Comparison of ENCODE assay signal across 2 cellular contexts in the genomic region with DNA sequence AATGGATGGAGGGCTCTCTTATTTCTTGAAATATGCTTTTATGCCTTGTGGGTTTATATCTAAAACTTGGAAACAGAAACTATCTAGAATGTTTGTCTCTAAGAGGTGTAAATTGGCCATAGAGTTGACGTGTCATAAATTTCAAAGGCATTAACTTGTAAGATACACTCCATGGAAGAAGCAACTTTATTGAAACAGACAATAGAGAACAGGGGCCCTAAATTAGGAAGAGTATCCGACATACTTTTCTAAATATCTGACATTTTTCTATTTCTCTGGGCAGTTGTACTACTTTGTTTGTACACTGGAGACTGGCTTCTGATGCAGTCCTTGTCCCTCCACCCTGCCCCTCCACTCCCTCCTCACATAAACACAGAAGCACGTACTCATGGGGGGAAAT.
TF ChIP-seq lines count a peak whose summit lies in the region.

No MANE protein-coding gene starts in this region.

TF ChIP-seq in IMR-90, 13 proteins besides CTCF, POLR2A, EP300 and RAD21:
- no peak for TF ChIP-seq BHLHE40 (IDR thresholded peaks at IDR 0.05; ENCODE audit: low read depth, low read length)
- no peak for TF ChIP-seq NFE2L2 (IDR thresholded peaks at IDR 0.05; ENCODE audit: low read depth, low read length)
- TF ChIP-seq, protein P1, sequence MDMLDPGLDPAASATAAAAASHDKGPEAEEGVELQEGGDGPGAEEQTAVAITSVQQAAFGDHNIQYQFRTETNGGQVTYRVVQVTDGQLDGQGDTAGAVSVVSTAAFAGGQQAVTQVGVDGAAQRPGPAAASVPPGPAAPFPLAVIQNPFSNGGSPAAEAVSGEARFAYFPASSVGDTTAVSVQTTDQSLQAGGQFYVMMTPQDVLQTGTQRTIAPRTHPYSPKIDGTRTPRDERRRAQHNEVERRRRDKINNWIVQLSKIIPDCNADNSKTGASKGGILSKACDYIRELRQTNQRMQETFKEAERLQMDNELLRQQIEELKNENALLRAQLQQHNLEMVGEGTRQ (IDR thresholded peaks at IDR 0.05; ENCODE audit: low read depth, low read length): no peak
- no peak for TF ChIP-seq CEBPB (IDR thresholded peaks at IDR 0.05; ENCODE audit: low read depth, low read length)
- TF ChIP-seq SMC3 (IDR thresholded peaks at IDR 0.05; ENCODE audit: low read depth, low read length): no peak
- TF ChIP-seq, protein P2, sequence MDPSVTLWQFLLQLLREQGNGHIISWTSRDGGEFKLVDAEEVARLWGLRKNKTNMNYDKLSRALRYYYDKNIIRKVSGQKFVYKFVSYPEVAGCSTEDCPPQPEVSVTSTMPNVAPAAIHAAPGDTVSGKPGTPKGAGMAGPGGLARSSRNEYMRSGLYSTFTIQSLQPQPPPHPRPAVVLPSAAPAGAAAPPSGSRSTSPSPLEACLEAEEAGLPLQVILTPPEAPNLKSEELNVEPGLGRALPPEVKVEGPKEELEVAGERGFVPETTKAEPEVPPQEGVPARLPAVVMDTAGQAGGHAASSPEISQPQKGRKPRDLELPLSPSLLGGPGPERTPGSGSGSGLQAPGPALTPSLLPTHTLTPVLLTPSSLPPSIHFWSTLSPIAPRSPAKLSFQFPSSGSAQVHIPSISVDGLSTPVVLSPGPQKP (IDR thresholded peaks at IDR 0.05; ENCODE audit: borderline replicate concordance, low read depth, low read length): no peak
- no peak for TF ChIP-seq FOS (IDR thresholded peaks at IDR 0.05; ENCODE audit: low read depth, low read length)
- TF ChIP-seq RFX5 (IDR thresholded peaks at IDR 0.05; ENCODE audit: low read depth, low read length): no peak

TF ChIP-seq in K562, 482 proteins besides CTCF, POLR2A, EP300 and RAD21:
- TF ChIP-seq, protein P3, sequence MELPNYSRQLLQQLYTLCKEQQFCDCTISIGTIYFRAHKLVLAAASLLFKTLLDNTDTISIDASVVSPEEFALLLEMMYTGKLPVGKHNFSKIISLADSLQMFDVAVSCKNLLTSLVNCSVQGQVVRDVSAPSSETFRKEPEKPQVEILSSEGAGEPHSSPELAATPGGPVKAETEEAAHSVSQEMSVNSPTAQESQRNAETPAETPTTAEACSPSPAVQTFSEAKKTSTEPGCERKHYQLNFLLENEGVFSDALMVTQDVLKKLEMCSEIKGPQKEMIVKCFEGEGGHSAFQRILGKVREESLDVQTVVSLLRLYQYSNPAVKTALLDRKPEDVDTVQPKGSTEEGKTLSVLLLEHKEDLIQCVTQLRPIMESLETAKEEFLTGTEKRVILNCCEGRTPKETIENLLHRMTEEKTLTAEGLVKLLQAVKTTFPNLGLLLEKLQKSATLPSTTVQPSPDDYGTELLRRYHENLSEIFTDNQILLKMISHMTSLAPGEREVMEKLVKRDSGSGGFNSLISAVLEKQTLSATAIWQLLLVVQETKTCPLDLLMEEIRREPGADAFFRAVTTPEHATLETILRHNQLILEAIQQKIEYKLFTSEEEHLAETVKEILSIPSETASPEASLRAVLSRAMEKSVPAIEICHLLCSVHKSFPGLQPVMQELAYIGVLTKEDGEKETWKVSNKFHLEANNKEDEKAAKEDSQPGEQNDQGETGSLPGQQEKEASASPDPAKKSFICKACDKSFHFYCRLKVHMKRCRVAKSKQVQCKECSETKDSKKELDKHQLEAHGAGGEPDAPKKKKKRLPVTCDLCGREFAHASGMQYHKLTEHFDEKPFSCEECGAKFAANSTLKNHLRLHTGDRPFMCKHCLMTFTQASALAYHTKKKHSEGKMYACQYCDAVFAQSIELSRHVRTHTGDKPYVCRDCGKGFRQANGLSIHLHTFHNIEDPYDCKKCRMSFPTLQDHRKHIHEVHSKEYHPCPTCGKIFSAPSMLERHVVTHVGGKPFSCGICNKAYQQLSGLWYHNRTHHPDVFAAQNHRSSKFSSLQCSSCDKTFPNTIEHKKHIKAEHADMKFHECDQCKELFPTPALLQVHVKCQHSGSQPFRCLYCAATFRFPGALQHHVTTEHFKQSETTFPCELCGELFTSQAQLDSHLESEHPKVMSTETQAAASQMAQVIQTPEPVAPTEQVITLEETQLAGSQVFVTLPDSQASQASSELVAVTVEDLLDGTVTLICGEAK (IDR thresholded peaks at IDR 0.05): peak; percentile 65; the same call in 1 of the 2 replicates
- TF ChIP-seq, protein P3 (CRISPR knock-in tag; IDR thresholded peaks at IDR 0.05): no peak
- TF ChIP-seq TCF7 (IDR thresholded peaks at IDR 0.05; ENCODE audit: borderline replicate concordance): no peak
